Comparison of ENCODE assay signal across 1 cellular context in genomic region chr2:27652790-27653189, GRCh38.
A peak's percentile ranks its signal among the peaks of the same experiment; 100 is the strongest.
TF ChIP-seq lines count a peak whose summit lies in the region.

No MANE protein-coding gene starts in this region.

TF ChIP-seq in endothelial cell of umbilical vein, 7 proteins besides CTCF, POLR2A, EP300 and RAD21:
- TF ChIP-seq FOS (IDR thresholded peaks at IDR 0.05; ENCODE audit: borderline replicate concordance, insufficient read depth, low read length) (peak; percentile 9), EZH2 (IDR thresholded peaks at IDR 0.05; ENCODE audit: borderline replicate concordance, low read depth, low read length, severe bottlenecking) (no peak)
